In genomic region chr19:48168689-48169088, GRCh38 we compare ENCODE assay signal across 1 cellular context.
TF ChIP-seq lines count a peak whose summit lies in the region.

No MANE protein-coding gene starts in this region.

TF ChIP-seq in SK-N-SH, 30 proteins besides CTCF, POLR2A, EP300 and RAD21:
- TF ChIP-seq EZH2phosphoT487 (IDR thresholded peaks at IDR 0.05; ENCODE audit: borderline replicate concordance, low read depth) (no peak), USF1 (IDR thresholded peaks at IDR 0.05; ENCODE audit: borderline replicate concordance, low read depth) (no peak), MAX (IDR thresholded peaks at IDR 0.05; ENCODE audit: low read depth) (no peak), POLR2AphosphoS5 (IDR thresholded peaks at IDR 0.05; ENCODE audit: low read depth, low read length) (no peak), RXRA (IDR thresholded peaks at IDR 0.05; ENCODE audit: borderline replicate concordance, low read depth) (no peak), RCOR1 (IDR thresholded peaks at IDR 0.05; ENCODE audit: low read length) (no peak), MXI1 (IDR thresholded peaks at IDR 0.05; ENCODE audit: low read depth, low read length) (no peak), SMC3 (IDR thresholded peaks at IDR 0.05; ENCODE audit: low read depth, low read length) (no peak), FOXJ3 (CRISPR knock-in tag; IDR thresholded peaks at IDR 0.05) (no peak), FOXM1 (IDR thresholded peaks at IDR 0.05; ENCODE audit: low read depth) (no peak)
